Comparison of ENCODE assay signal across 4 cellular contexts in the genomic region with DNA sequence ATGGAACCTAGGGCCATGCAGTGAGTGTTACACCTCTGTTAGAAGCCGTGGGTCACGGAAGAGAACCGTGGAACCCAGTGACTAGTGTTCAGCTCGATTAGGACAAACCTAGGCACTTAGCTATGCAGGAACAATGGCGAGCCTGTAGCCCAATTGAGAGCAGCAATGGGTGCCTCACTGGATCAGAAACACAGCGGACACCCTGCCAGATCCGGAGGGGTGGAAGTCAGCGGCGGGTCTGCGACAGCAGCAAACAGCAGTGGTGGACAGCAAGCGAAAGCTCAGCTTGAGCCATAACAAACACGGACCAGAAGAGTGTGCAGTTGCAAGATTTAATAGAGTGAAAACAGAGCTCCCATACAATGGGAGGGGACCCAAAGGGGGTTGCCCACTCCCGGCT. TPM values are rescaled to one million over a fixed set of nuclear protein-coding genes. Genes with fewer than 3 reads are reported as not detected.
"Had no signal": no experiment of that assay in that cellular context is flagged by ENCODE, and none has a peak within 500 bp of the region (broad histone marks: within the 10 kb centered on the region; RNA-seq: fewer than 3 reads in every experiment).

No MANE protein-coding gene starts in this region.

RNA-seq across cellular contexts. Expression of gene SUGCT, which starts 38.3 kb away (rescaled TPM):
- total RNA-seq: activated CD4-positive, alpha-beta memory T cell treated with anti-CD3 and anti-CD28 coated beads, Interleukin-2, amount 10 ng/mL, durations not matched to agents 7 days and 5 days; activated CD4-positive, alpha-beta T cell treated with anti-CD3 and anti-CD28 coated beads, Interleukin-2, amount 10 ng/mL, durations not matched to agents 7 days and 5 days; T-helper 1 cell treated with Interleukin-12 subunit alpha and Interleukin-12 subunit beta and Interleukin-4 antibody, amounts not matched to agents 30 ng/mL and 1 ng/mL, for 36 hours; T-helper 2 cell treated with Interferon-gamma antibody and Interleukin-4, amounts not matched to agents 100 ng/mL and 5 ng/mL, for 36 hours had no signal
